8 cellular contexts compared by ENCODE assay signal in genomic region chr7:23055582-23056178, GRCh38. TPM values are rescaled to one million over a fixed set of nuclear protein-coding genes. Genes with fewer than 3 reads are reported as not detected.
DNase-seq lines count a peak whose midpoint lies in the region; ATAC-seq and TF ChIP-seq lines count a peak whose summit lies in the region.

No MANE protein-coding gene starts in this region.

- H3K4me1 ChIP-seq in IMR-90 (ENCODE audit: control insufficient read depth, insufficient read depth, low read length) (no peaks in the 10 kb centered on the region), PC-9 (replicated peaks; ENCODE audit: insufficient read depth) (no peaks in the 10 kb centered on the region), gastroesophageal sphincter (no peaks in the 10 kb centered on the region), trophoblast cell (ENCODE audit: control insufficient read depth in 1 of 2, insufficient read depth in 2 of 2, low read length in 2 of 2) (no peaks in the 10 kb centered on the region)

- POLR2A ChIA-PET in CD4-positive, alpha-beta T cell (lab: Charles Lee) = interaction anchor here (0.6 kb wide), 1 partner anchor 40 kb away, joined by 3 read pairs; no protein-coding TSS in a partner anchor
- POLR2A ChIA-PET in IMR-90 (lab: Charles Lee; ENCODE audit: unreplicated experiment) = interaction anchor here (1.2 kb wide), 1 partner anchor 198 kb away, joined by 3 read pairs; no protein-coding TSS in a partner anchor
- POLR2A ChIA-PET in PC-9 (lab: Charles Lee; ENCODE audit: unreplicated experiment) = interaction anchor here (1.0 kb wide), 1 partner anchor 173 kb away, joined by 3 read pairs; no protein-coding TSS in a partner anchor

- H3K23ac ChIP-seq in IMR-90 (ENCODE audit: low read depth, low read length) = no peak overlapping the region
- no peak overlapping the region for H3K23ac ChIP-seq in trophoblast cell (ENCODE audit: low read length)

- H3K18ac ChIP-seq in IMR-90 (ENCODE audit: low read depth, low read length) (no peak overlapping the region), trophoblast cell (ENCODE audit: low read length) (no peak overlapping the region)

- in situ Hi-C loops in IMR-90 (cut with MboI; ENCODE audit: low sequenced_read_pairs) = loop anchor here (5.0 to 25.0 kb wide), 3 partner anchors 321 to 943 kb away; no protein-coding TSS in a partner anchor

- TF ChIP-seq POLR2A in IMR-90 (IDR thresholded peaks at IDR 0.05; ENCODE audit: low read depth, low read length) (peak; percentile 45; the same call in 1 of the 2 replicates), gastroesophageal sphincter (IDR thresholded peaks at IDR 0.05) (no peak)

- no peak overlapping the region for H3K4me3 Mint-ChIP-seq in CD4-positive, alpha-beta T cell
- no peak overlapping the region for H3K4me3 Mint-ChIP-seq in activated T-helper 2 cell treated with anti-CD3 and anti-CD28 coated beads, Interferon-gamma antibody, Interleukin-2, Interleukin-4, amounts not matched to agents 10 μg/mL and 5 μg/mL and 100 μg/mL, durations not matched to agents 14 hours and 24 hours and 36 hours (ENCODE audit: low read depth)

- TF ChIP-seq EP300 in gastroesophageal sphincter (IDR thresholded peaks at IDR 0.05) = no peak

- H4K91ac ChIP-seq in IMR-90 (ENCODE audit: insufficient read depth, low read depth, low read length) (no peak overlapping the region), trophoblast cell (ENCODE audit: low read depth, low read length) (no peak overlapping the region)

- no peak overlapping the region for H4K8ac ChIP-seq in IMR-90 (ENCODE audit: low read depth in 2 of 2, low read length in 2 of 2)
- no peak overlapping the region for H4K8ac ChIP-seq in trophoblast cell (ENCODE audit: low read depth, low read length)

- H3K27ac ChIP-seq in CD4-positive, alpha-beta T cell (ENCODE audit: low read depth, low read length) = no peak overlapping the region
- H3K27ac ChIP-seq in IMR-90 (ENCODE audit: insufficient read depth, low read length) (no peak overlapping the region), PC-9 (no peak overlapping the region), gastroesophageal sphincter (no peak overlapping the region), trophoblast cell (ENCODE audit: low read depth, low read length) (no peak overlapping the region)

- no peaks in the 10 kb centered on the region for H3K9me2 ChIP-seq in PC-9 (ENCODE audit: insufficient read depth)

- TF ChIP-seq CTCF in CD4-positive, alpha-beta T cell (IDR thresholded peaks at IDR 0.05) = peak; percentile 96
- TF ChIP-seq CTCF in IMR-90 (conservative IDR thresholded peaks at IDR 0.05; ENCODE audit: low read depth, low read length) (peak; percentile 94), PC-9 (conservative IDR thresholded peaks at IDR 0.05) (peak; percentile 98), gastroesophageal sphincter (IDR thresholded peaks at IDR 0.05) (peak; percentile 73 to 88 (median 83))

- H4K20me1 ChIP-seq in IMR-90 (ENCODE audit: insufficient read depth, low read length) = no peaks in the 10 kb centered on the region
- H4K20me1 ChIP-seq in PC-9 (ENCODE audit: insufficient read depth) = no peaks in the 10 kb centered on the region

- H3K79me1 ChIP-seq in IMR-90 (ENCODE audit: low read depth in 1 of 2, low read length in 2 of 2) = no peaks in the 10 kb centered on the region
- no peaks in the 10 kb centered on the region for H3K79me1 ChIP-seq in trophoblast cell (ENCODE audit: low read length)

- H2BK120ac ChIP-seq in IMR-90 (ENCODE audit: low read depth, low read length) (no peak overlapping the region), trophoblast cell (ENCODE audit: insufficient read depth, low read length, poor library complexity) (no peak overlapping the region)

- no peak overlapping the region for H2BK15ac ChIP-seq in IMR-90 (ENCODE audit: low read depth, low read length)

- no peaks in the 10 kb centered on the region for H3K4me1 Mint-ChIP-seq in CD4-positive, alpha-beta T cell (ENCODE audit: low read depth)
- peaks cover 10% of the 10 kb centered on the region for H3K4me1 Mint-ChIP-seq in activated T-helper 2 cell treated with anti-CD3 and anti-CD28 coated beads, Interferon-gamma antibody, Interleukin-2, Interleukin-4, amounts not matched to agents 10 μg/mL and 5 μg/mL and 100 μg/mL, durations not matched to agents 14 hours and 24 hours and 36 hours (ENCODE audit: low read depth)

- H2BK5ac ChIP-seq in IMR-90 (ENCODE audit: low read depth, low read length, poor library complexity, severe bottlenecking) (no peak overlapping the region), trophoblast cell (ENCODE audit: low read depth, low read length, poor library complexity) (no peak overlapping the region)

- no peaks in the 10 kb centered on the region for H3K9me3 Mint-ChIP-seq in CD4-positive, alpha-beta T cell
- H3K9me3 Mint-ChIP-seq in activated T-helper 2 cell treated with anti-CD3 and anti-CD28 coated beads, Interferon-gamma antibody, Interleukin-2, Interleukin-4, amounts not matched to agents 10 μg/mL and 5 μg/mL and 100 μg/mL, durations not matched to agents 14 hours and 24 hours and 36 hours = no peaks in the 10 kb centered on the region

- no CpG with 5 or more reads among the region's 2 CpGs for WGBS in IMR-90 (ENCODE audit: extremely low coverage in 2 of 2, insufficient read length in 1 of 2), 2 experiments
- WGBS in gastroesophageal sphincter (ENCODE audit: low coverage in 1 of 2), 2 donors = 0 to 3% methylated on average over 2 of the region's 2 CpGs
- no CpG with 5 or more reads among the region's 2 CpGs for WGBS in trophoblast cell (ENCODE audit: extremely low coverage, insufficient coverage, insufficient read length)

- H3K4me3 ChIP-seq in IMR-90 (ENCODE audit: insufficient read depth, low read depth, low read length) = no peak overlapping the region
- no peak overlapping the region for H3K4me3 ChIP-seq in PC-9
- no peak overlapping the region for H3K4me3 ChIP-seq in gastroesophageal sphincter
- no peak overlapping the region for H3K4me3 ChIP-seq in trophoblast cell (ENCODE audit: low read depth, low read length)

- no peaks in the 10 kb centered on the region for H3K27me3 Mint-ChIP-seq in CD4-positive, alpha-beta T cell
- H3K27me3 Mint-ChIP-seq in activated T-helper 2 cell treated with anti-CD3 and anti-CD28 coated beads, Interferon-gamma antibody, Interleukin-2, Interleukin-4, amounts not matched to agents 10 μg/mL and 5 μg/mL and 100 μg/mL, durations not matched to agents 14 hours and 24 hours and 36 hours (ENCODE audit: low read depth) = peaks cover 3% of the 10 kb centered on the region

- no peak overlapping the region for H2BK12ac ChIP-seq in trophoblast cell (ENCODE audit: low read length)

- H2BK20ac ChIP-seq in IMR-90 (ENCODE audit: low read depth, low read length) = no peak overlapping the region

- DNase-seq in CD4-positive, alpha-beta T cell = peak in 9 of 10 experiments; percentile 17 to 44 (median 28)
- peak; percentile 77 for DNase-seq in IMR-90
- peak; percentile 49 to 61 for DNase-seq in PC-9
- peak; percentile 46 for DNase-seq in activated T-helper 2 cell treated with anti-CD3 and anti-CD28 coated beads, Interferon-gamma antibody, Interleukin-2, Interleukin-4, amounts not matched to agents 10 μg/mL and 5 μg/mL and 100 μg/mL, durations not matched to agents 14 hours and 24 hours and 36 hours (ENCODE audit: low spot score)
- peak; percentile 49 to 85 for DNase-seq in trophoblast cell
- no peak for DNase-seq in cortex of kidney (lab: John Stamatoyannopoulos, UW)

- H3K79me2 ChIP-seq in PC-9 (ENCODE audit: low read depth) (no peaks in the 10 kb centered on the region), trophoblast cell (ENCODE audit: control insufficient read depth, insufficient read depth, low read length, poor library complexity) (no peaks in the 10 kb centered on the region)

- H3F3A ChIP-seq in PC-9 (ENCODE audit: insufficient read depth, low read depth) = no peaks in the 10 kb centered on the region

- no peak overlapping the region for H4K5ac ChIP-seq in IMR-90 (ENCODE audit: low read depth, low read length)

- CTCF ChIA-PET in CD4-positive, alpha-beta T cell (lab: Charles Lee) = interaction anchor here (0.6 to 3.4 kb wide), 21 partner anchors 12 to 495 kb away, joined by 3 to 31 read pairs (median 4); partner anchors contain the start of genes IL6 and TOMM7
- CTCF ChIA-PET in IMR-90 (lab: Yijun Ruan, JAX) = interaction anchor here (0.6 to 2.5 kb wide), 23 partner anchors 11 to 512 kb away, joined by 3 to 18 read pairs (median 4); partner anchors contain the start of gene IL6
- CTCF ChIA-PET in PC-9 (lab: Charles Lee) = interaction anchor here (0.6 to 3.1 kb wide), 11 partner anchors 12 to 497 kb away, joined by 3 to 20 read pairs (median 5); partner anchors contain the start of gene IL6

- H3K14ac ChIP-seq in IMR-90 (replicated peaks; ENCODE audit: low read depth, low read length) = no peak overlapping the region
- no peak overlapping the region for H3K14ac ChIP-seq in trophoblast cell (ENCODE audit: low read length)

- H3K9me3 ChIP-seq in CD4-positive, alpha-beta T cell (ENCODE audit: control insufficient read depth, low read length) = no peaks in the 10 kb centered on the region
- no peaks in the 10 kb centered on the region for H3K9me3 ChIP-seq in IMR-90 (ENCODE audit: control insufficient read depth, insufficient read depth, low read length)
- no peaks in the 10 kb centered on the region for H3K9me3 ChIP-seq in PC-9 (ENCODE audit: insufficient read depth, low read depth)
- no peaks in the 10 kb centered on the region for H3K9me3 ChIP-seq in gastroesophageal sphincter
- no peaks in the 10 kb centered on the region for H3K9me3 ChIP-seq in trophoblast cell (ENCODE audit: insufficient read depth, low read depth, low read length)

- intact Hi-C loops in CD4-positive, alpha-beta T cell (cut with DNase I, micrococcal nuclease) = loop anchor here (1.0 to 5.0 kb wide), 8 partner anchors 201 to 948 kb away; partner anchors contain the start of genes IL6 (in 2 of the 2) and TOMM7 (in 1 of the 2)
- intact Hi-C loops in IMR-90 (cut with micrococcal nuclease) = loop anchor here (1.0 to 5.0 kb wide), 6 partner anchors 98 to 495 kb away; partner anchors contain the start of genes IL6 and TOMM7
- intact Hi-C loops in PC-9 (cut with micrococcal nuclease; ENCODE audit: unreplicated experiment) = loop anchor here (1.0 to 2.0 kb wide), 6 partner anchors 201 to 531 kb away; partner anchors contain the start of gene TOMM7
- intact Hi-C loops in activated T-helper 2 cell treated with anti-CD3 and anti-CD28 coated beads, Interferon-gamma antibody, Interleukin-2, Interleukin-4, amounts not matched to agents 10 μg/mL and 5 μg/mL and 100 μg/mL, durations not matched to agents 14 hours and 24 hours and 36 hours (cut with micrococcal nuclease) = loop anchor here (1.0 to 2.0 kb wide), 6 partner anchors 35 to 495 kb away; partner anchors contain the start of gene TOMM7

- no peak overlapping the region for H3K27ac Mint-ChIP-seq in CD4-positive, alpha-beta T cell
- H3K27ac Mint-ChIP-seq in activated T-helper 2 cell treated with anti-CD3 and anti-CD28 coated beads, Interferon-gamma antibody, Interleukin-2, Interleukin-4, amounts not matched to agents 10 μg/mL and 5 μg/mL and 100 μg/mL, durations not matched to agents 14 hours and 24 hours and 36 hours = no peak overlapping the region

- peak; percentile 99 for ATAC-seq in CD4-positive, alpha-beta T cell (ENCODE audit: poor library complexity)
- ATAC-seq in GM19395 (IDR thresholded peaks at IDR 0.05; ENCODE audit: unreplicated experiment) = peak; percentile 70
- ATAC-seq in IMR-90 (ENCODE audit: low read depth) = peak; percentile 94
- ATAC-seq in gastroesophageal sphincter = peak; percentile 68

- H2AFZ ChIP-seq in IMR-90 (replicated peaks; ENCODE audit: low read length, poor library complexity) (no peak overlapping the region), PC-9 (no peak overlapping the region), trophoblast cell (ENCODE audit: insufficient read depth, low read length, poor library complexity) (no peak overlapping the region)

- no TSS peak for BruUV-seq in IMR-90 (replicated peaks; lab: Mats Ljungman, UMichigan)
- BruUV-seq in PC-9 (replicated peaks; lab: Mats Ljungman, UMichigan) = no TSS peak

- H3K4me2 ChIP-seq in IMR-90 (ENCODE audit: low read depth, low read length) (no peak overlapping the region), PC-9 (no peak overlapping the region), trophoblast cell (ENCODE audit: low read length) (no peak overlapping the region)

- dilution Hi-C loops in IMR-90 (cut with HindIII; ENCODE audit: low sequenced_read_pairs, unreplicated experiment) = loop anchor here (25.0 kb wide), 1 partner anchor 493 kb away; no protein-coding TSS in a partner anchor

- H3K27me3 ChIP-seq in CD4-positive, alpha-beta T cell (ENCODE audit: control insufficient read depth, insufficient read depth, low read length) = no peaks in the 10 kb centered on the region
- H3K27me3 ChIP-seq in IMR-90 (ENCODE audit: control insufficient read depth, insufficient read depth, low read length) (no peaks in the 10 kb centered on the region), PC-9 (ENCODE audit: insufficient read depth, low read depth) (no peaks in the 10 kb centered on the region), gastroesophageal sphincter (no peaks in the 10 kb centered on the region), trophoblast cell (ENCODE audit: insufficient read depth, low read length) (no peaks in the 10 kb centered on the region)

- no peaks in the 10 kb centered on the region for H3K9me1 ChIP-seq in IMR-90 (ENCODE audit: insufficient read depth, low read length)

- no peak overlapping the region for H2AK9ac ChIP-seq in IMR-90 (replicated peaks; ENCODE audit: low read depth, low read length, poor library complexity)

- H3K56ac ChIP-seq in IMR-90 (ENCODE audit: extremely low read depth, insufficient read depth, low read length) = no peak overlapping the region

- H3K9ac ChIP-seq in IMR-90 (ENCODE audit: low read depth, low read length) = no peak overlapping the region
- H3K9ac ChIP-seq in trophoblast cell (ENCODE audit: low read length) = no peak overlapping the region

- H3K4ac ChIP-seq in IMR-90 (ENCODE audit: low read depth, low read length) (no peak overlapping the region), trophoblast cell (ENCODE audit: low read depth, low read length) (no peak overlapping the region)

- peak; percentile 98 for TF ChIP-seq RAD21 in IMR-90 (IDR thresholded peaks at IDR 0.05; ENCODE audit: low read length)

- no peak overlapping the region for H4K12ac ChIP-seq in trophoblast cell (ENCODE audit: low read depth, low read length)

- no peaks in the 10 kb centered on the region for H3K36me3 ChIP-seq in IMR-90 (ENCODE audit: control insufficient read depth, insufficient read depth, low read length)
- no peaks in the 10 kb centered on the region for H3K36me3 ChIP-seq in PC-9 (ENCODE audit: low read depth)
- no peaks in the 10 kb centered on the region for H3K36me3 ChIP-seq in gastroesophageal sphincter
- no peaks in the 10 kb centered on the region for H3K36me3 ChIP-seq in trophoblast cell (ENCODE audit: control insufficient read depth in 1 of 2, insufficient read depth in 2 of 2, low read length in 2 of 2)

- H2AK5ac ChIP-seq in IMR-90 (ENCODE audit: low read depth, low read length) (no peak overlapping the region), trophoblast cell (ENCODE audit: low read length) (no peak overlapping the region)

- no peaks in the 10 kb centered on the region for H3K36me3 Mint-ChIP-seq in CD4-positive, alpha-beta T cell (ENCODE audit: low read depth)
- no peaks in the 10 kb centered on the region for H3K36me3 Mint-ChIP-seq in activated T-helper 2 cell treated with anti-CD3 and anti-CD28 coated beads, Interferon-gamma antibody, Interleukin-2, Interleukin-4, amounts not matched to agents 10 μg/mL and 5 μg/mL and 100 μg/mL, durations not matched to agents 14 hours and 24 hours and 36 hours (ENCODE audit: low read depth)

RNA-seq across cellular contexts. Expression of gene HYCC1, which starts 41.8 kb away (rescaled TPM):
- total RNA-seq in CD4-positive, alpha-beta T cell = 10 to 100 TPM; 12.4 to 13.1 TPM
- total RNA-seq in IMR-90 (2012; rRNA removed) (78.3 and 185 TPM in 2 replicates), PC-9 (2021) (25.1 and 28.2 TPM in 2 replicates), gastroesophageal sphincter (10 to 100 TPM; 39.7 to 87.7 (median 52.7) TPM)
- 42.9 and 44.1 TPM in 2 replicates for polyA plus RNA-seq in IMR-90 (2012; rRNA removed)
- 16.8 and 23.7 TPM in 2 replicates for polyA plus RNA-seq in IMR-90 (2012; cell fraction: cytosol; rRNA removed)
- 4.9 and 30.2 TPM in 2 replicates for polyA plus RNA-seq in IMR-90 (2012; cell fraction: nucleus; rRNA removed; ENCODE audit: low replicate concordance)
- total RNA-seq in activated T-helper 2 cell treated with anti-CD3 and anti-CD28 coated beads, Interferon-gamma antibody, Interleukin-2, Interleukin-4, amounts not matched to agents 10 μg/mL and 5 μg/mL and 100 μg/mL, durations not matched to agents 14 hours and 24 hours and 36 hours = 49.9 and 55.1 TPM in 2 replicates
- 24.1 and 25.8 TPM in 2 replicates for polyA plus RNA-seq in trophoblast cell (2013)

RNA-seq across cellular contexts. Expression of gene KLHL7, which starts 49.9 kb away (rescaled TPM):
- total RNA-seq in CD4-positive, alpha-beta T cell = 10 to 100 TPM; 14.3 to 19.6 TPM
- 29.2 and 44.4 TPM in 2 replicates for total RNA-seq in IMR-90 (2012; rRNA removed)
- 23.9 and 24.6 TPM in 2 replicates for polyA plus RNA-seq in IMR-90 (2012; rRNA removed)
- 12.1 and 15.2 TPM in 2 replicates for polyA plus RNA-seq in IMR-90 (2012; cell fraction: cytosol; rRNA removed)
- polyA plus RNA-seq in IMR-90 (2012; cell fraction: nucleus; rRNA removed; ENCODE audit: low replicate concordance) = 8.3 and 13.7 TPM in 2 replicates
- total RNA-seq in PC-9 (2021) = 46.3 and 61.0 TPM in 2 replicates
- 20.2 and 21.6 TPM in 2 replicates for total RNA-seq in activated T-helper 2 cell treated with anti-CD3 and anti-CD28 coated beads, Interferon-gamma antibody, Interleukin-2, Interleukin-4, amounts not matched to agents 10 μg/mL and 5 μg/mL and 100 μg/mL, durations not matched to agents 14 hours and 24 hours and 36 hours
- 10 to 100 TPM; 21.3 to 45.9 (median 27.6) TPM for total RNA-seq in gastroesophageal sphincter
- 26.0 and 27.1 TPM in 2 replicates for polyA plus RNA-seq in trophoblast cell (2013)
